In genomic region chr11:772429-773390, GRCh38 we compare ENCODE assay signal across 15 cellular contexts. TPM values are rescaled to one million over a fixed set of nuclear protein-coding genes. Genes with fewer than 3 reads are reported as not detected.
DNase-seq lines count a peak whose midpoint lies in the region; ATAC-seq, FAIRE-seq and TF ChIP-seq lines count a peak whose summit lies in the region.
"Had no signal": no experiment of that assay in that cellular context is flagged by ENCODE, and none has a peak within 500 bp of the region (broad histone marks: within the 10 kb centered on the region; RNA-seq: fewer than 3 reads in every experiment).

No MANE protein-coding gene starts in this region.

- peak overlapping the region in 1 of 4 experiments; percentile 36; a peak in 2 of 7 replicates for H3K9ac ChIP-seq in H1 (replicated peaks in 1 of 4; ENCODE audit: extremely low read depth in 1 of 4, low read depth in 3 of 4, low read length in 3 of 4)
- H3K9ac ChIP-seq: SK-N-SH had no signal

- H3K23me2 ChIP-seq in H1 (ENCODE audit: low read depth, low read length): peaks cover 6% of the 10 kb centered on the region; the same call in 1 of the 2 replicates

- no peak overlapping the region for H3K27ac Mint-ChIP-seq in CD4-positive, alpha-beta T cell
- H3K27ac Mint-ChIP-seq in activated CD4-positive, alpha-beta memory T cell treated with anti-CD3 and anti-CD28 coated beads, Interleukin-2, amount 10 ng/mL, durations not matched to agents 7 days and 5 days: no peak overlapping the region
- H3K27ac Mint-ChIP-seq: activated naive CD4-positive, alpha-beta T cell treated with anti-CD3 and anti-CD28 coated beads, Interleukin-2, amount 10 ng/mL, durations not matched to agents 7 days and 5 days had no signal

- H3K56ac ChIP-seq in H1 (replicated peaks; ENCODE audit: insufficient read length, low read depth, low read length): no peak overlapping the region

- no peak for TF ChIP-seq POLR2A in H1 (IDR thresholded peaks at IDR 0.05; ENCODE audit: control extremely low read depth in 1 of 2, low read depth in 2 of 2, low read length in 2 of 2)

- H3K36me3 ChIP-seq in H1 (ENCODE audit: control insufficient read depth in 2 of 4, insufficient read depth in 4 of 4, low read length in 3 of 4): peaks cover 4 to 21% (median 15%) of the 10 kb centered on the region in 4 experiments; a peak in 7 of 8 replicates

- H3K9me3 Mint-ChIP-seq in CD4-positive, alpha-beta T cell: no peaks in the 10 kb centered on the region
- H3K9me3 Mint-ChIP-seq in activated CD4-positive, alpha-beta memory T cell treated with anti-CD3 and anti-CD28 coated beads, Interleukin-2, amount 10 ng/mL, durations not matched to agents 7 days and 5 days: no peaks in the 10 kb centered on the region
- H3K9me3 Mint-ChIP-seq: activated naive CD4-positive, alpha-beta T cell treated with anti-CD3 and anti-CD28 coated beads, Interleukin-2, amount 10 ng/mL, durations not matched to agents 7 days and 5 days had no signal

- peaks cover 7 to 41% of the 10 kb centered on the region in 2 experiments; a peak in 3 of 4 replicates for H3K79me2 ChIP-seq in H1 (ENCODE audit: control insufficient read depth in 1 of 2, insufficient read depth in 2 of 2, low read length in 2 of 2)

- H3K4me1 Mint-ChIP-seq in CD4-positive, alpha-beta T cell (ENCODE audit: low read depth): peaks cover 11% of the 10 kb centered on the region
- peaks cover 18% of the 10 kb centered on the region for H3K4me1 Mint-ChIP-seq in activated CD4-positive, alpha-beta memory T cell treated with anti-CD3 and anti-CD28 coated beads, Interleukin-2, amount 10 ng/mL, durations not matched to agents 7 days and 5 days

- H3K4me3 Mint-ChIP-seq in CD4-positive, alpha-beta T cell: no peak overlapping the region
- H3K4me3 Mint-ChIP-seq in activated CD4-positive, alpha-beta memory T cell treated with anti-CD3 and anti-CD28 coated beads, Interleukin-2, amount 10 ng/mL, durations not matched to agents 7 days and 5 days: no peak overlapping the region
- H3K4me3 Mint-ChIP-seq: activated naive CD4-positive, alpha-beta T cell treated with anti-CD3 and anti-CD28 coated beads, Interleukin-2, amount 10 ng/mL, durations not matched to agents 7 days and 5 days had no signal

- no peak overlapping the region for H4K5ac ChIP-seq in H1 (ENCODE audit: insufficient read length, low read depth, low read length)

- no peaks in the 10 kb centered on the region for H3K27me3 ChIP-seq in H1 (replicated peaks in 1 of 4; ENCODE audit: control insufficient read depth in 3 of 4, extremely low read depth in 1 of 4, insufficient read depth in 3 of 4, low read length in 3 of 4)
- no peaks in the 10 kb centered on the region for H3K27me3 ChIP-seq in CD4-positive, alpha-beta T cell (ENCODE audit: control insufficient read depth, insufficient read depth, low read length)
- H3K27me3 ChIP-seq: upper lobe of left lung had no signal

- H3K27me3 Mint-ChIP-seq in CD4-positive, alpha-beta T cell: no peaks in the 10 kb centered on the region
- no peaks in the 10 kb centered on the region for H3K27me3 Mint-ChIP-seq in activated CD4-positive, alpha-beta memory T cell treated with anti-CD3 and anti-CD28 coated beads, Interleukin-2, amount 10 ng/mL, durations not matched to agents 7 days and 5 days
- H3K27me3 Mint-ChIP-seq: activated naive CD4-positive, alpha-beta T cell treated with anti-CD3 and anti-CD28 coated beads, Interleukin-2, amount 10 ng/mL, durations not matched to agents 7 days and 5 days had no signal

- intact Hi-C loops in CD4-positive, alpha-beta T cell (cut with DNase I, micrococcal nuclease): no loop called here

- no peak overlapping the region for H2BK15ac ChIP-seq in H1 (ENCODE audit: low read length)

- H3K23ac ChIP-seq in H1 (ENCODE audit: insufficient read length): no peak overlapping the region

- CTCF ChIA-PET in H1 (lab: Charles Lee; ENCODE audit: partially characterized antibody): interaction anchor here (0.6 to 2.6 kb wide), 4 partner anchors 8 to 15 kb away, joined by 3 to 7 read pairs (median 5); no protein-coding TSS in a partner anchor
- CTCF ChIA-PET in CD4-positive, alpha-beta T cell (lab: Charles Lee): no interaction called here
- CTCF ChIA-PET in activated CD4-positive, alpha-beta memory T cell treated with anti-CD3 and anti-CD28 coated beads, Interleukin-2, amount 10 ng/mL, durations not matched to agents 7 days and 5 days (lab: Charles Lee): interaction anchor here (1.0 kb wide), 1 partner anchor 34 kb away, joined by 4 read pairs; no protein-coding TSS in a partner anchor

- no peak overlapping the region for H3K18ac ChIP-seq in H1 (ENCODE audit: extremely low read depth, low read length)

- 91% methylated on average over 33 of the region's 34 CpGs; no CpG with 5 or more reads in 1 of the 2 experiments for WGBS in H1 (ENCODE audit: extremely low coverage in 1 of 2, insufficient coverage in 1 of 2, insufficient read length in 1 of 2, insufficient replicate concordance in 2 of 2, low coverage in 1 of 2, low lambda C conversion rate in 2 of 2, missing lambda C conversion rate in 1 of 2), 2 experiments

- no peak for TF ChIP-seq EP300 in H1 (IDR thresholded peaks at IDR 0.05; ENCODE audit: borderline replicate concordance in 1 of 2, low read depth in 2 of 2, low read length in 2 of 2)

- no peak for FAIRE-seq in H1 (lab: Jason Lieb, UNC)
- FAIRE-seq: D721Med had no signal

- TF ChIP-seq RAD21 in H1 (IDR thresholded peaks at IDR 0.05 in 1 of 2, conservative IDR thresholded peaks at IDR 0.05 in 1 of 2; ENCODE audit: low read depth in 2 of 2, low read length in 2 of 2): no peak

- no peak overlapping the region for H2BK120ac ChIP-seq in H1 (replicated peaks; ENCODE audit: low read depth, low read length)

- no peak overlapping the region for H3K4me3 ChIP-seq in H1 (ENCODE audit: extremely low read depth in 1 of 4, insufficient read depth in 2 of 4, low read depth in 3 of 4, low read length in 4 of 4)
- H3K4me3 ChIP-seq: lung, upper lobe of left lung had no signal

- peak overlapping the region; percentile 25; the same call in 1 of the 2 replicates for H4K8ac ChIP-seq in H1 (ENCODE audit: extremely low read depth, insufficient read depth, low read length)

- DNase-seq in C1 segment of cervical spinal cord (lab: John Stamatoyannopoulos, UW) (peak in 13 of 14 donors; percentile 64 to 97 (median 86)), H1 (ENCODE audit: low read depth in 1 of 2, low spot score in 2 of 2) (no peak), nucleus accumbens (lab: John Stamatoyannopoulos, UW) (peak in 55 of 56 donors; percentile 40 to 98 (median 89)), cortex of kidney (lab: John Stamatoyannopoulos, UW) (no peak)
- no peak for DNase-seq in CD4-positive, alpha-beta T cell
- no peak for DNase-seq in activated CD4-positive, alpha-beta memory T cell treated with anti-CD3 and anti-CD28 coated beads, Interleukin-2, amount 10 ng/mL, durations not matched to agents 7 days and 5 days
- DNase-seq: activated naive CD4-positive, alpha-beta T cell treated with anti-CD3 and anti-CD28 coated beads, Interleukin-2, amount 10 ng/mL, durations not matched to agents 7 days and 5 days; NCI-H2171; SK-N-SH had no signal

- no peak overlapping the region for H2BK20ac ChIP-seq in H1 (ENCODE audit: low read length)

- TF ChIP-seq CTCF in H1 (IDR thresholded peaks at IDR 0.05; ENCODE audit: control extremely low read depth in 1 of 3, insufficient read depth in 1 of 3, low read depth in 1 of 3, low read length in 3 of 3): no peak
- no peak for TF ChIP-seq CTCF in CD4-positive, alpha-beta T cell (IDR thresholded peaks at IDR 0.05)

- no peak overlapping the region for H2BK12ac ChIP-seq in H1 (ENCODE audit: low read depth, low read length)

- H3K9me3 ChIP-seq in H1 (ENCODE audit: insufficient read depth in 2 of 2, low read depth in 1 of 2, low read length in 1 of 2): no peaks in the 10 kb centered on the region
- H3K9me3 ChIP-seq in CD4-positive, alpha-beta T cell (ENCODE audit: control insufficient read depth, low read length): no peaks in the 10 kb centered on the region
- H3K9me3 ChIP-seq: SK-N-SH, upper lobe of left lung had no signal

- H2AK5ac ChIP-seq in H1 (ENCODE audit: low read depth, low read length): no peak overlapping the region

- ATAC-seq in CD4-positive, alpha-beta T cell (ENCODE audit: poor library complexity): no peak
- ATAC-seq: esophagus mucosa had no signal

- H3K27ac ChIP-seq in H1 (ENCODE audit: low read depth, low read length): 0 out of 2 replicates have a peak overlapping the region, but pooled peaks have one; percentile 17
- H3K27ac ChIP-seq in CD4-positive, alpha-beta T cell (ENCODE audit: low read depth, low read length): no peak overlapping the region
- H3K27ac ChIP-seq: upper lobe of left lung had no signal

- no peak overlapping the region for H3K4ac ChIP-seq in H1 (replicated peaks; ENCODE audit: insufficient read length, low read depth, low read length)

- H3K14ac ChIP-seq in H1 (ENCODE audit: insufficient read length): no peak overlapping the region

- H4K20me1 ChIP-seq in H1 (replicated peaks in 1 of 2; ENCODE audit: control insufficient read depth in 1 of 2, insufficient read depth in 2 of 2, low read length in 2 of 2): peaks cover 16 to 27% of the 10 kb centered on the region in 2 experiments

- H2BK5ac ChIP-seq in H1 (ENCODE audit: low read depth, low read length): no peak overlapping the region

- H2AFZ ChIP-seq in H1 (ENCODE audit: low read length): no peak overlapping the region

- H3K4me1 ChIP-seq in H1 (replicated peaks in 1 of 4; ENCODE audit: control insufficient read depth in 3 of 4, insufficient read depth in 4 of 4, low read length in 3 of 4): peaks cover 0 to 11% (median 5%) of the 10 kb centered on the region in 4 experiments; a peak in 5 of 7 replicates

- 0 out of 2 replicates have a peak, but pooled peaks cover 6% of the 10 kb centered on the region for H3K79me1 ChIP-seq in H1 (ENCODE audit: low read depth, low read length)

- POLR2A ChIA-PET in H1 (lab: Charles Lee; ENCODE audit: partially characterized antibody): interaction anchor here (0.6 to 35.3 kb wide), 6 partner anchors 10 to 753 kb away, joined by 3 to 636 read pairs (median 3); partner anchors contain the start of gene TALDO1
- POLR2A ChIA-PET in CD4-positive, alpha-beta T cell (lab: Charles Lee): no interaction called here
- POLR2A ChIA-PET in activated CD4-positive, alpha-beta memory T cell treated with anti-CD3 and anti-CD28 coated beads, Interleukin-2, amount 10 ng/mL, durations not matched to agents 7 days and 5 days (lab: Charles Lee): no interaction called here

- no peak overlapping the region for H3K4me2 ChIP-seq in H1 (ENCODE audit: insufficient read depth in 1 of 2, low read depth in 2 of 2, low read length in 2 of 2)
- H3K4me2 ChIP-seq: SK-N-SH had no signal

- no peak overlapping the region for H4K91ac ChIP-seq in H1 (replicated peaks; ENCODE audit: insufficient read length, low read length)

- peaks cover 3% of the 10 kb centered on the region for H3K36me3 Mint-ChIP-seq in CD4-positive, alpha-beta T cell (ENCODE audit: low read depth)
- H3K36me3 Mint-ChIP-seq in activated CD4-positive, alpha-beta memory T cell treated with anti-CD3 and anti-CD28 coated beads, Interleukin-2, amount 10 ng/mL, durations not matched to agents 7 days and 5 days (ENCODE audit: low read depth): peaks cover 7% of the 10 kb centered on the region

RNA-seq across cellular contexts. Expression of gene GATD1, which starts 4.6 kb away (rescaled TPM):
- 47.5 and 54.9 TPM in 2 replicates for total RNA-seq in H1 (2021; fragmentation: NEBNext Ultra II Directional; extraction: Animal tissue kit (Norgen Biotek cat#: 25700))
- 54.8 and 101 TPM in 2 replicates for polyA plus RNA-seq in H1 (2011; rRNA removed)
- 97.6 TPM for polyA plus RNA-seq in H1 (2011; cell fraction: cytosol; rRNA removed)
- 235 TPM for polyA plus RNA-seq in H1 (2011; cell fraction: nucleus; rRNA removed)
- 34.4 to 62.1 TPM (median 53.0 TPM) in 4 replicates for polyA plus RNA-seq in H1 (2012, experiment 1 of 2)
- polyA plus RNA-seq in H1 (2012, experiment 2 of 2): 39.0 TPM
- 46.9 TPM for polyA plus RNA-seq in H1 (2013, experiment 1 of 2)
- polyA plus RNA-seq in H1 (2013, experiment 2 of 2): 40.6 TPM
- polyA minus RNA-seq in H1 (2011; rRNA and poly(A)+ RNA removed): 17.0 and 20.4 TPM in 2 replicates
- 19.2 TPM for polyA minus RNA-seq in H1 (2011; cell fraction: cytosol; rRNA and poly(A)+ RNA removed)
- 49.0 TPM for polyA minus RNA-seq in H1 (2011; cell fraction: nucleus; rRNA and poly(A)+ RNA removed)
- total RNA-seq in CD4-positive, alpha-beta T cell: 10 to 100 TPM; 14.7 to 16.1 TPM
- total RNA-seq in activated CD4-positive, alpha-beta memory T cell treated with anti-CD3 and anti-CD28 coated beads, Interleukin-2, amount 10 ng/mL, durations not matched to agents 7 days and 5 days: 10 to 100 TPM; 48.6 to 52.9 TPM

RNA-seq across cellular contexts. Expression of gene CEND1, which starts 17.2 kb away (rescaled TPM):
- total RNA-seq in H1 (2021; fragmentation: NEBNext Ultra II Directional; extraction: Animal tissue kit (Norgen Biotek cat#: 25700)): 5.0 and 5.7 TPM in 2 replicates
- polyA plus RNA-seq in H1 (2011; rRNA removed): 0.82 and 1.3 TPM in 2 replicates
- polyA plus RNA-seq in H1 (2011; cell fraction: cytosol; rRNA removed): 0.87 TPM
- polyA plus RNA-seq in H1 (2011; cell fraction: nucleus; rRNA removed): 1.7 TPM
- polyA plus RNA-seq in H1 (2012, experiment 1 of 2): 2.2 to 3.9 TPM (median 2.9 TPM) in 4 replicates
- 1.8 TPM for polyA plus RNA-seq in H1 (2012, experiment 2 of 2)
- polyA plus RNA-seq in H1 (2013, experiment 1 of 2): 1.3 TPM
- polyA plus RNA-seq in H1 (2013, experiment 2 of 2): 1.7 TPM
- polyA minus RNA-seq in H1 (2011; rRNA and poly(A)+ RNA removed): not detected in 2 replicates
- 1.6 TPM for polyA minus RNA-seq in H1 (2011; cell fraction: cytosol; rRNA and poly(A)+ RNA removed)
- polyA minus RNA-seq in H1 (2011; cell fraction: nucleus; rRNA and poly(A)+ RNA removed): 0.60 TPM
- not detected for total RNA-seq in CD4-positive, alpha-beta T cell
- 1 to 10 TPM; 1.2 to 1.6 TPM for total RNA-seq in activated CD4-positive, alpha-beta memory T cell treated with anti-CD3 and anti-CD28 coated beads, Interleukin-2, amount 10 ng/mL, durations not matched to agents 7 days and 5 days
- total RNA-seq: esophagus mucosa, M059J, omental fat pad, upper lobe of left lung had no signal

RNA-seq across cellular contexts. Expression of gene SLC25A22, which starts 25.4 kb away (rescaled TPM):
- total RNA-seq in H1 (2021; fragmentation: NEBNext Ultra II Directional; extraction: Animal tissue kit (Norgen Biotek cat#: 25700)): 48.0 and 54.3 TPM in 2 replicates
- polyA plus RNA-seq in H1 (2011; rRNA removed): 31.5 and 52.0 TPM in 2 replicates
- polyA plus RNA-seq in H1 (2011; cell fraction: cytosol; rRNA removed): 22.1 TPM
- 98.2 TPM for polyA plus RNA-seq in H1 (2011; cell fraction: nucleus; rRNA removed)
- 21.5 to 44.0 TPM (median 35.8 TPM) in 4 replicates for polyA plus RNA-seq in H1 (2012, experiment 1 of 2)
- polyA plus RNA-seq in H1 (2012, experiment 2 of 2): 29.6 TPM
- polyA plus RNA-seq in H1 (2013, experiment 1 of 2): 24.3 TPM
- polyA plus RNA-seq in H1 (2013, experiment 2 of 2): 24.4 TPM
- polyA minus RNA-seq in H1 (2011; rRNA and poly(A)+ RNA removed): 18.7 and 26.7 TPM in 2 replicates
- 21.4 TPM for polyA minus RNA-seq in H1 (2011; cell fraction: cytosol; rRNA and poly(A)+ RNA removed)
- polyA minus RNA-seq in H1 (2011; cell fraction: nucleus; rRNA and poly(A)+ RNA removed): 27.1 TPM
- 10 to 100 TPM in 1 of 2 experiments, 1 to 10 TPM in 1; 9.1 to 11.1 TPM for total RNA-seq in CD4-positive, alpha-beta T cell
- 10 to 100 TPM; 35.7 to 38.3 TPM for total RNA-seq in activated CD4-positive, alpha-beta memory T cell treated with anti-CD3 and anti-CD28 coated beads, Interleukin-2, amount 10 ng/mL, durations not matched to agents 7 days and 5 days

RNA-seq across cellular contexts. Expression of gene TALDO1, which starts 25.4 kb away (rescaled TPM):
- total RNA-seq in H1 (2021; fragmentation: NEBNext Ultra II Directional; extraction: Animal tissue kit (Norgen Biotek cat#: 25700)): 302 and 308 TPM in 2 replicates
- polyA plus RNA-seq in H1 (2011; rRNA removed): 265 and 293 TPM in 2 replicates
- 348 TPM for polyA plus RNA-seq in H1 (2011; cell fraction: cytosol; rRNA removed)
- 319 TPM for polyA plus RNA-seq in H1 (2011; cell fraction: nucleus; rRNA removed)
- polyA plus RNA-seq in H1 (2012, experiment 1 of 2): 296 to 332 TPM (median 325 TPM) in 4 replicates
- polyA plus RNA-seq in H1 (2012, experiment 2 of 2): 421 TPM
- polyA plus RNA-seq in H1 (2013, experiment 1 of 2): 240 TPM
- 235 TPM for polyA plus RNA-seq in H1 (2013, experiment 2 of 2)
- polyA minus RNA-seq in H1 (2011; rRNA and poly(A)+ RNA removed): 114 and 141 TPM in 2 replicates
- 161 TPM for polyA minus RNA-seq in H1 (2011; cell fraction: cytosol; rRNA and poly(A)+ RNA removed)
- polyA minus RNA-seq in H1 (2011; cell fraction: nucleus; rRNA and poly(A)+ RNA removed): 71.4 TPM
- 10 to 100 TPM; 26.2 to 27.7 TPM for total RNA-seq in CD4-positive, alpha-beta T cell
- total RNA-seq in activated CD4-positive, alpha-beta memory T cell treated with anti-CD3 and anti-CD28 coated beads, Interleukin-2, amount 10 ng/mL, durations not matched to agents 7 days and 5 days: 100 to 1,000 TPM; 215 to 224 TPM

RNA-seq across cellular contexts. Expression of gene PIDD1, which starts 32.3 kb away (rescaled TPM):
- 18.9 and 24.9 TPM in 2 replicates for total RNA-seq in H1 (2021; fragmentation: NEBNext Ultra II Directional; extraction: Animal tissue kit (Norgen Biotek cat#: 25700))
- 26.1 and 51.4 TPM in 2 replicates for polyA plus RNA-seq in H1 (2011; rRNA removed)
- polyA plus RNA-seq in H1 (2011; cell fraction: cytosol; rRNA removed): 30.7 TPM
- polyA plus RNA-seq in H1 (2011; cell fraction: nucleus; rRNA removed): 219 TPM
- polyA plus RNA-seq in H1 (2012, experiment 1 of 2): 12.3 to 30.0 TPM (median 25.6 TPM) in 4 replicates
- polyA plus RNA-seq in H1 (2012, experiment 2 of 2): 17.5 TPM
- 20.9 TPM for polyA plus RNA-seq in H1 (2013, experiment 1 of 2)
- 18.5 TPM for polyA plus RNA-seq in H1 (2013, experiment 2 of 2)
- polyA minus RNA-seq in H1 (2011; rRNA and poly(A)+ RNA removed): 5.4 and 5.8 TPM in 2 replicates
- 13.4 TPM for polyA minus RNA-seq in H1 (2011; cell fraction: cytosol; rRNA and poly(A)+ RNA removed)
- polyA minus RNA-seq in H1 (2011; cell fraction: nucleus; rRNA and poly(A)+ RNA removed): 47.6 TPM
- 10 to 100 TPM; 32.6 to 33.0 TPM for total RNA-seq in CD4-positive, alpha-beta T cell
- 10 to 100 TPM; 45.1 to 48.5 TPM for total RNA-seq in activated CD4-positive, alpha-beta memory T cell treated with anti-CD3 and anti-CD28 coated beads, Interleukin-2, amount 10 ng/mL, durations not matched to agents 7 days and 5 days

Comparison
In these comparisons a context has a peak if more than half of its experiments do, and no peak if none do; other contexts are left out.
1. DNase-seq: peak in C1 segment of cervical spinal cord (13 of 14) and nucleus accumbens (55 of 56); none in H1 (0 of 2), CD4-positive, alpha-beta T cell (0 of 10), activated CD4-positive, alpha-beta memory T cell treated with anti-CD3 and anti-CD28 coated beads, Interleukin-2, amount 10 ng/mL, durations not matched to agents 7 days and 5 days (single experiment) and cortex of kidney (single experiment).